In the genomic region with DNA sequence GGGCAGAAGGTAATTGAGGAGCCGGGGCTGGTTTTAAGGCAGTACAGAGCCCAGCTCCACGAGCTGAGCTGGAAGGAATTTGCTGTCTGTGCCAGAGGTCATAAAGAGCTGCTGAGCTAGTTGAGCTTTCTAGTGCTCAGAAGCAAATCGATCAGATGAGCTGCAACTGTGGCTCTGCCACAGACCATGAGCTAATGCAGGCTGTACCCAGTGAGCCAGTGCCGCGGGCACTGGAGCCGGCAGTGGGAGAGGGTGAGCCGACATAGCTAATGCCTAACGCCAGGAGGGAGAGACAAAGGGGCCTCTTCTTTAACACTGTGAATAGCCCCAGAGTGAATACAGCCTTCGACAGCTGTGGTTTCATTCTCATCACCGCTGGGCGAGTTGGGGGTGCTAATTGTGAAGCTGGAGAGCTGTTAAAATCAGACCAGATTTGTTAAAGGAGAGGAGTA, we compare ENCODE assay signal across 8 cellular contexts.
DNase-seq lines count a peak whose midpoint lies in the region; ATAC-seq and TF ChIP-seq lines count a peak whose summit lies in the region.

No MANE protein-coding gene starts in this region.

- H3K36me3 Mint-ChIP-seq in neural crest cell (ENCODE audit: low read depth) = peaks cover 2% of the 10 kb centered on the region
- no peaks in the 10 kb centered on the region for H3K36me3 Mint-ChIP-seq in activated naive CD4-positive, alpha-beta T cell treated with anti-CD3 and anti-CD28 coated beads, Interleukin-2, amount 50 U/mL, for 72 hours

- peak overlapping the region; percentile 99 for H3K27ac Mint-ChIP-seq in neural crest cell (ENCODE audit: unreplicated experiment)
- H3K27ac Mint-ChIP-seq in activated naive CD4-positive, alpha-beta T cell treated with anti-CD3 and anti-CD28 coated beads, Interleukin-2, amount 50 U/mL, for 72 hours = no peak overlapping the region

- peak overlapping the region; percentile 76 to 82 for H3K27ac ChIP-seq in esophagus (ENCODE audit: low read depth in 2 of 2, low read length in 1 of 2)

- no peaks in the 10 kb centered on the region for H3K27me3 ChIP-seq in esophagus (ENCODE audit: control insufficient read depth in 1 of 2, insufficient read depth in 2 of 2, low read length in 2 of 2)

- peaks cover 55% of the 10 kb centered on the region for H3K4me1 Mint-ChIP-seq in neural crest cell

- no peaks in the 10 kb centered on the region for H3K36me3 ChIP-seq in esophagus (ENCODE audit: control insufficient read depth in 2 of 2, insufficient read depth in 2 of 2, low read length in 1 of 2)

- H3K4me3 Mint-ChIP-seq in neural crest cell = peak overlapping the region; percentile 79

- no peak overlapping the region for H3K4me3 ChIP-seq in esophagus (ENCODE audit: low read depth in 1 of 2, low read length in 2 of 2)

- DNase-seq in Ammon's horn (ENCODE audit: low spot score) = peak; percentile 91
- DNase-seq in NCI-H2171 (lab: John Stamatoyannopoulos, UW) = peak; percentile 16
- peak; percentile 41 for DNase-seq in neural crest cell (ENCODE audit: low read depth, low spot score)
- DNase-seq in KG1 (lab: John Stamatoyannopoulos, UW) = no peak
- no peak for DNase-seq in activated naive CD4-positive, alpha-beta T cell treated with anti-CD3 and anti-CD28 coated beads, Interleukin-2, amount 50 U/mL, for 72 hours (ENCODE audit: low spot score in 2 of 2)

- 31 to 39% methylated on average over 11 of the region's 11 CpGs for WGBS in esophagus, 2 donors

- TF ChIP-seq CTCF in neural crest cell (conservative IDR thresholded peaks at IDR 0.05) = no peak

- H3K9me3 Mint-ChIP-seq in neural crest cell = no peaks in the 10 kb centered on the region
- peaks cover 5 to 7% of the 10 kb centered on the region in 2 donors for H3K9me3 Mint-ChIP-seq in activated naive CD4-positive, alpha-beta T cell treated with anti-CD3 and anti-CD28 coated beads, Interleukin-2, amount 50 U/mL, for 72 hours

- peaks cover 0 to 2% of the 10 kb centered on the region in 2 donors for H3K4me1 ChIP-seq in esophagus (ENCODE audit: control insufficient read depth in 2 of 2, insufficient read depth in 2 of 2, low read length in 1 of 2)

- ATAC-seq in GM18511 (IDR thresholded peaks at IDR 0.05; ENCODE audit: unreplicated experiment) (no peak), GM21360 (IDR thresholded peaks at IDR 0.05; ENCODE audit: unreplicated experiment) (no peak)
- no peak for ATAC-seq in activated naive CD4-positive, alpha-beta T cell treated with anti-CD3 and anti-CD28 coated beads, Interleukin-2, amount 50 U/mL, for 72 hours

- H3K27me3 Mint-ChIP-seq in neural crest cell (ENCODE audit: low read depth) = no peaks in the 10 kb centered on the region

- no peaks in the 10 kb centered on the region for H3K9me3 ChIP-seq in esophagus (ENCODE audit: control insufficient read depth in 2 of 2, insufficient read depth in 1 of 2, low read depth in 1 of 2, low read length in 1 of 2)

Comparison
In these comparisons a context has a peak if more than half of its experiments do, and no peak if none do; other contexts are left out.
1. DNase-seq: peak in Ammon's horn (single experiment), NCI-H2171 (single experiment) and neural crest cell (single experiment); none in KG1 (single experiment) and activated naive CD4-positive, alpha-beta T cell treated with anti-CD3 and anti-CD28 coated beads, Interleukin-2, amount 50 U/mL, for 72 hours (0 of 2).